3 cellular contexts compared by ENCODE assay signal in genomic region chrX:132945055-132945599, GRCh38. TPM values are rescaled to one million over a fixed set of nuclear protein-coding genes. Genes with fewer than 3 reads are reported as not detected.
"Had no signal": no experiment of that assay in that cellular context is flagged by ENCODE, and none has a peak within 500 bp of the region (broad histone marks: within the 10 kb centered on the region; RNA-seq: fewer than 3 reads in every experiment).

No MANE protein-coding gene starts in this region.

RNA-seq across cellular contexts. Expression of gene HS6ST2, which starts 13.3 kb away (rescaled TPM):
- total RNA-seq: activated naive CD8-positive, alpha-beta T cell treated with anti-CD3 and anti-CD28 coated beads, Interleukin-2, amount 10 ng/mL, durations not matched to agents 7 days and 5 days; ascending aorta had no signal
- polyA plus RNA-seq: aorta had no signal
